ENCODE assay signal across 15 cellular contexts in genomic region chr22:26618487-26618886, GRCh38. TPM values are rescaled to one million over a fixed set of nuclear protein-coding genes. Genes with fewer than 3 reads are reported as not detected.
"Had no signal": no experiment of that assay in that cellular context is flagged by ENCODE, and none has a peak within 500 bp of the region (broad histone marks: within the 10 kb centered on the region; RNA-seq: fewer than 3 reads in every experiment).

No MANE protein-coding gene starts in this region.

- H3K27ac ChIP-seq: pancreas, sigmoid colon had no signal

- ATAC-seq: activated CD8-positive, alpha-beta memory T cell treated with anti-CD3 and anti-CD28 coated beads, Interleukin-2, amount 10 ng/mL, durations not matched to agents 7 days and 5 days; body of pancreas had no signal

- H3K27ac Mint-ChIP-seq: activated B cell treated with CpG ODN at 0.5 μM for 24 hours; activated CD4-positive, alpha-beta memory T cell treated with anti-CD3 and anti-CD28 coated beads, Interleukin-2, amount 10 ng/mL, durations not matched to agents 7 days and 5 days; activated CD8-positive, alpha-beta memory T cell treated with anti-CD3 and anti-CD28 coated beads, Interleukin-2, amount 10 ng/mL, durations not matched to agents 7 days and 5 days; activated naive CD8-positive, alpha-beta T cell treated with anti-CD3 and anti-CD28 coated beads, Interleukin-2, amount 10 ng/mL, durations not matched to agents 7 days and 5 days; activated T-helper 2 cell treated with anti-CD3 and anti-CD28 coated beads, Interferon-gamma antibody, Interleukin-2, Interleukin-4, amounts not matched to agents 10 μg/mL and 5 μg/mL and 100 μg/mL, durations not matched to agents 14 hours and 24 hours and 36 hours; stimulated activated naive B cell treated with anti-CD40 and anti-IgM and Interleukin-4, amounts not matched to agents 10 μg/mL and 1 μg/mL and 100 μg/mL, for 72 hours had no signal

- H3K4me3 ChIP-seq: body of pancreas, dorsolateral prefrontal cortex, pancreas, sigmoid colon had no signal

- FAIRE-seq: pancreas had no signal

- H3K27me3 ChIP-seq: body of pancreas, pancreas had no signal

- H3K9me3 Mint-ChIP-seq: activated B cell treated with CpG ODN at 0.5 μM for 24 hours; activated CD4-positive, alpha-beta memory T cell treated with anti-CD3 and anti-CD28 coated beads, Interleukin-2, amount 10 ng/mL, durations not matched to agents 7 days and 5 days; activated naive CD8-positive, alpha-beta T cell treated with anti-CD3 and anti-CD28 coated beads, Interleukin-2, amount 10 ng/mL, durations not matched to agents 7 days and 5 days; activated T-helper 2 cell treated with anti-CD3 and anti-CD28 coated beads, Interferon-gamma antibody, Interleukin-2, Interleukin-4, amounts not matched to agents 10 μg/mL and 5 μg/mL and 100 μg/mL, durations not matched to agents 14 hours and 24 hours and 36 hours; naive thymus-derived CD8-positive, alpha-beta T cell; stimulated activated naive B cell treated with anti-CD40 and anti-IgM and Interleukin-4, amounts not matched to agents 10 μg/mL and 1 μg/mL and 100 μg/mL, for 72 hours had no signal

- DNase-seq: activated B cell treated with CpG ODN at 0.5 μM for 24 hours; activated CD4-positive, alpha-beta memory T cell treated with anti-CD3 and anti-CD28 coated beads, Interleukin-2, amount 10 ng/mL, durations not matched to agents 7 days and 5 days; activated CD4-positive, alpha-beta T cell treated with anti-CD3 and anti-CD28 coated beads for 4 hours; activated CD8-positive, alpha-beta memory T cell treated with anti-CD3 and anti-CD28 coated beads, Interleukin-2, amount 10 ng/mL, durations not matched to agents 7 days and 5 days; activated naive CD4-positive, alpha-beta T cell treated with Interleukin-2 at 50 U/mL for 16 hours; activated naive CD8-positive, alpha-beta T cell treated with anti-CD3 and anti-CD28 coated beads, Interleukin-2, amount 10 ng/mL, durations not matched to agents 7 days and 5 days; dorsolateral prefrontal cortex; naive thymus-derived CD8-positive, alpha-beta T cell; pancreas; stimulated activated CD4-positive, alpha-beta T cell treated with anti-CD3 and anti-CD28 coated beads, Interleukin-4, amount 100 ng/mL, for 4 hours; stimulated activated naive B cell treated with anti-CD40 and anti-IgM and Interleukin-4, amounts not matched to agents 10 μg/mL and 1 μg/mL and 100 μg/mL, for 72 hours had no signal

- H3K4me3 Mint-ChIP-seq: activated B cell treated with CpG ODN at 0.5 μM for 24 hours; activated CD4-positive, alpha-beta memory T cell treated with anti-CD3 and anti-CD28 coated beads, Interleukin-2, amount 10 ng/mL, durations not matched to agents 7 days and 5 days; activated CD8-positive, alpha-beta memory T cell treated with anti-CD3 and anti-CD28 coated beads, Interleukin-2, amount 10 ng/mL, durations not matched to agents 7 days and 5 days; activated naive CD8-positive, alpha-beta T cell treated with anti-CD3 and anti-CD28 coated beads, Interleukin-2, amount 10 ng/mL, durations not matched to agents 7 days and 5 days; naive thymus-derived CD8-positive, alpha-beta T cell; stimulated activated naive B cell treated with anti-CD40 and anti-IgM and Interleukin-4, amounts not matched to agents 10 μg/mL and 1 μg/mL and 100 μg/mL, for 72 hours had no signal

- H3K27me3 Mint-ChIP-seq: naive thymus-derived CD8-positive, alpha-beta T cell had no signal

- H3K36me3 Mint-ChIP-seq: activated CD8-positive, alpha-beta memory T cell treated with anti-CD3 and anti-CD28 coated beads, Interleukin-2, amount 10 ng/mL, durations not matched to agents 7 days and 5 days; activated naive CD8-positive, alpha-beta T cell treated with anti-CD3 and anti-CD28 coated beads, Interleukin-2, amount 10 ng/mL, durations not matched to agents 7 days and 5 days; naive thymus-derived CD8-positive, alpha-beta T cell; stimulated activated naive B cell treated with anti-CD40 and anti-IgM and Interleukin-4, amounts not matched to agents 10 μg/mL and 1 μg/mL and 100 μg/mL, for 72 hours had no signal

RNA-seq across cellular contexts. Expression of gene CRYBB1, which starts 0.7 kb away (rescaled TPM):
- polyA plus RNA-seq: naive thymus-derived CD8-positive, alpha-beta T cell had no signal

RNA-seq across cellular contexts. Expression of gene CRYBA4, which starts 3.3 kb away (rescaled TPM):
- polyA plus RNA-seq: pancreas, sigmoid colon, urinary bladder had no signal
